25 cellular contexts compared by ENCODE assay signal in genomic region chr18:43876286-43877082, GRCh38.
A peak's percentile ranks its signal among the peaks of the same experiment; 100 is the strongest.
DNase-seq lines count a peak whose midpoint lies in the region; ATAC-seq and TF ChIP-seq lines count a peak whose summit lies in the region.
"Had no signal": no experiment of that assay in that cellular context is flagged by ENCODE, and none has a peak within 500 bp of the region (broad histone marks: within the 10 kb centered on the region; RNA-seq: fewer than 3 reads in every experiment).

No MANE protein-coding gene starts in this region.

- DNase-seq in BE2C (peak; percentile 60), SK-N-SH (peak; percentile 53), fibroblast of peridontal ligament (ENCODE audit: extremely low read depth) (peak; percentile 65), omental fat pad (ENCODE audit: low spot score) (no peak), NCI-H2227 treated with DMSO at 0.1 percent for 48 hours (lab: John Stamatoyannopoulos, UW) (no peak), SKM-1 (lab: John Stamatoyannopoulos, UW; ENCODE audit: unreplicated experiment) (no peak), MM.1S (no peak), smooth muscle cell (lab: John Stamatoyannopoulos, UW; ENCODE audit: unreplicated experiment) (no peak)
- DNase-seq: activated CD4-positive, alpha-beta T cell treated with anti-CD3 and anti-CD28 coated beads for 48 hours; activated T-cell treated with anti-CD3 and anti-CD28 coated beads, Interleukin-2, amount 50 U/mL, for 4 hours; brain microvascular endothelial cell; Caco-2; colonic mucosa; DMS79; heart left ventricle; naive thymus-derived CD8-positive, alpha-beta T cell; NCI-H2107; NCI-H510A; right lobe of liver; T-helper 17 cell had no signal

- TF ChIP-seq CTCF in BE2C (IDR thresholded peaks at IDR 0.05; ENCODE audit: low read depth, low read length), result no peak
- TF ChIP-seq CTCF in SK-N-SH (IDR thresholded peaks at IDR 0.05), result no peak
- TF ChIP-seq CTCF in omental fat pad (IDR thresholded peaks at IDR 0.05), result no peak
- TF ChIP-seq CTCF in MM.1S (IDR thresholded peaks at IDR 0.05; ENCODE audit: low read length), result no peak
- TF ChIP-seq CTCF in smooth muscle cell (IDR thresholded peaks at IDR 0.05; ENCODE audit: borderline replicate concordance, insufficient read depth, poor library complexity, severe bottlenecking), result no peak

- peak; percentile 84 to 92 for TF ChIP-seq EP300 in SK-N-SH (IDR thresholded peaks at IDR 0.05; ENCODE audit: borderline replicate concordance in 1 of 2, low read depth in 1 of 2, low read length in 1 of 2)

- peak; percentile 32 for ATAC-seq in omental fat pad (ENCODE audit: low FRiP score)
- ATAC-seq: A549; activated T-cell treated with anti-CD3 and anti-CD28 coated beads, Interleukin-2, amount 50 U/mL, for 4 hours; heart left ventricle; left lobe of liver; naive thymus-derived CD8-positive, alpha-beta T cell; right lobe of liver; T-helper 17 cell had no signal

- H4K20me1 ChIP-seq in SK-N-SH (ENCODE audit: insufficient read depth) (no peaks in the 10 kb centered on the region), MM.1S (ENCODE audit: insufficient read depth, low read length) (no peaks in the 10 kb centered on the region), smooth muscle cell (ENCODE audit: low read depth) (no peaks in the 10 kb centered on the region)

- peak overlapping the region; percentile 60 to 98 for H3K27ac ChIP-seq in SK-N-SH (ENCODE audit: low read depth in 2 of 2, low read length in 1 of 2)
- H3K27ac ChIP-seq in MM.1S (ENCODE audit: low read length), result no peak overlapping the region
- H3K27ac ChIP-seq in smooth muscle cell (ENCODE audit: low read depth), result no peak overlapping the region
- H3K27ac ChIP-seq: A549, brain microvascular endothelial cell, colonic mucosa, heart left ventricle, parathyroid adenoma, right lobe of liver, SJSA1 had no signal

- H3K9me3 ChIP-seq in BE2C, result no peaks in the 10 kb centered on the region
- no peaks in the 10 kb centered on the region for H3K9me3 ChIP-seq in SK-N-SH
- H3K9me3 ChIP-seq in MM.1S (replicated peaks; ENCODE audit: insufficient read depth, low read length), result no peaks in the 10 kb centered on the region
- no peaks in the 10 kb centered on the region for H3K9me3 ChIP-seq in smooth muscle cell (replicated peaks; ENCODE audit: low read depth)
- H3K9me3 ChIP-seq: A549, Caco-2, colonic mucosa, right lobe of liver, SJSA1, tibial nerve had no signal

- WGBS in SK-N-SH (ENCODE audit: low lambda C conversion rate), result 7% methylated on average over 7 of the region's 7 CpGs
- WGBS in smooth muscle cell (ENCODE audit: low lambda C conversion rate), result 81% methylated on average over 7 of the region's 7 CpGs

- TF ChIP-seq RAD21 in SK-N-SH (IDR thresholded peaks at IDR 0.05; ENCODE audit: low read length), result 0 out of 2 replicates have a peak, but pooled peaks have one; percentile 28

- H3K79me2 ChIP-seq in SK-N-SH (ENCODE audit: insufficient read depth) (no peaks in the 10 kb centered on the region), MM.1S (ENCODE audit: low read length) (no peaks in the 10 kb centered on the region), smooth muscle cell (ENCODE audit: low read depth) (no peaks in the 10 kb centered on the region)
- H3K79me2 ChIP-seq: parathyroid adenoma had no signal

- POLR2A ChIA-PET in SK-N-SH (lab: Yijun Ruan, JAX), result no interaction called here

- H3K4me3 ChIP-seq in BE2C (ENCODE audit: low read depth, low read length) (peak overlapping the region; percentile 25), SK-N-SH (ENCODE audit: low read depth in 2 of 2, low read length in 1 of 2) (peak overlapping the region in 1 of 2 experiments; percentile 21; a peak in 1 of 4 replicates), MM.1S (ENCODE audit: low read length) (no peak overlapping the region), smooth muscle cell (no peak overlapping the region)
- H3K4me3 ChIP-seq: A549, colonic mucosa, heart left ventricle, right lobe of liver, SJSA1, tibial nerve had no signal

- H3K4me2 ChIP-seq in SK-N-SH (peak overlapping the region; percentile 55; the same call in 1 of the 2 replicates), MM.1S (ENCODE audit: low read depth, low read length) (no peak overlapping the region), smooth muscle cell (no peak overlapping the region)
- H3K4me2 ChIP-seq: A549 had no signal

- H3K4me1 ChIP-seq in BE2C (peaks cover 5% of the 10 kb centered on the region; the same call in 1 of the 2 replicates), SK-N-SH (ENCODE audit: control insufficient read depth in 1 of 2, insufficient read depth in 2 of 2, low read depth in 1 of 2, low read length in 1 of 2) (peaks cover 15 to 31% of the 10 kb centered on the region in 2 experiments; a peak in 3 of 4 replicates), MM.1S (ENCODE audit: low read length) (no peaks in the 10 kb centered on the region), smooth muscle cell (ENCODE audit: low read depth) (no peaks in the 10 kb centered on the region)
- H3K4me1 ChIP-seq: A549, Caco-2, colonic mucosa, heart left ventricle, parathyroid adenoma, right lobe of liver, SJSA1 had no signal

- H3K9me2 ChIP-seq in SK-N-SH, result no peaks in the 10 kb centered on the region
- no peaks in the 10 kb centered on the region for H3K9me2 ChIP-seq in MM.1S (replicated peaks; ENCODE audit: insufficient read depth, low read length)

- H3K27me3 ChIP-seq in BE2C, result no peaks in the 10 kb centered on the region
- H3K27me3 ChIP-seq in SK-N-SH (ENCODE audit: insufficient read depth), result no peaks in the 10 kb centered on the region
- H3K27me3 ChIP-seq in MM.1S (replicated peaks; ENCODE audit: insufficient read depth, low read length), result no peaks in the 10 kb centered on the region
- no peaks in the 10 kb centered on the region for H3K27me3 ChIP-seq in smooth muscle cell (ENCODE audit: low read depth)
- H3K27me3 ChIP-seq: brain microvascular endothelial cell, colonic mucosa, heart left ventricle, right lobe of liver, SJSA1, tibial nerve had no signal

- CTCF ChIA-PET in SK-N-SH (lab: Yijun Ruan, JAX), result interaction anchor here (0.5 to 1.4 kb wide), 4 partner anchors 10 to 438 kb away, joined by 3 read pairs; no protein-coding TSS in a partner anchor

- H3F3A ChIP-seq in SK-N-SH (replicated peaks; ENCODE audit: insufficient read depth) (peaks cover 9% of the 10 kb centered on the region), MM.1S (ENCODE audit: insufficient read depth, low read length) (no peaks in the 10 kb centered on the region), smooth muscle cell (ENCODE audit: low read depth) (no peaks in the 10 kb centered on the region)

- H3K36me3 ChIP-seq in BE2C, result no peaks in the 10 kb centered on the region
- no peaks in the 10 kb centered on the region for H3K36me3 ChIP-seq in SK-N-SH (replicated peaks in 1 of 2; ENCODE audit: control insufficient read depth in 1 of 2, insufficient read depth in 2 of 2, low read length in 1 of 2)
- H3K36me3 ChIP-seq in MM.1S (replicated peaks; ENCODE audit: insufficient read depth, low read length), result no peaks in the 10 kb centered on the region
- H3K36me3 ChIP-seq in smooth muscle cell (ENCODE audit: low read depth), result no peaks in the 10 kb centered on the region
- H3K36me3 ChIP-seq: brain microvascular endothelial cell, colonic mucosa, heart left ventricle, right lobe of liver, SJSA1, tibial nerve had no signal

- H3K9ac ChIP-seq in SK-N-SH (no peak overlapping the region), MM.1S (ENCODE audit: low read length) (no peak overlapping the region), smooth muscle cell (ENCODE audit: low read depth) (no peak overlapping the region)
- H3K9ac ChIP-seq: parathyroid adenoma had no signal

- H2AFZ ChIP-seq in SK-N-SH (ENCODE audit: low read depth), result peak overlapping the region; percentile 50; the same call in 1 of the 2 replicates
- H2AFZ ChIP-seq in MM.1S (ENCODE audit: low read length), result no peak overlapping the region
- H2AFZ ChIP-seq in smooth muscle cell (ENCODE audit: low read depth), result no peak overlapping the region
- H2AFZ ChIP-seq: parathyroid adenoma had no signal

TF ChIP-seq in SK-N-SH, 30 proteins besides CTCF, POLR2A, EP300 and RAD21 (continues in another document):
- no peak for TF ChIP-seq YY1 (IDR thresholded peaks at IDR 0.05; ENCODE audit: low read depth)
- 0 out of 2 replicates have a peak, but pooled peaks have one; percentile 44 for TF ChIP-seq MXI1 (IDR thresholded peaks at IDR 0.05; ENCODE audit: low read depth, low read length)
- peak; percentile 80 for TF ChIP-seq NFIC (IDR thresholded peaks at IDR 0.05; ENCODE audit: borderline replicate concordance)
- peak; percentile 78 for TF ChIP-seq FOXJ3 (CRISPR knock-in tag; IDR thresholded peaks at IDR 0.05)
- no peak; the same call in 1 of the 2 replicates for TF ChIP-seq RXRA (IDR thresholded peaks at IDR 0.05; ENCODE audit: borderline replicate concordance, low read depth)
- TF ChIP-seq IRF3 (IDR thresholded peaks at IDR 0.05; ENCODE audit: low read depth, low read length), result no peak
- TF ChIP-seq SIN3A (IDR thresholded peaks at IDR 0.05; ENCODE audit: borderline replicate concordance, low read depth, low read length), result no peak
- TF ChIP-seq TAF1 (IDR thresholded peaks at IDR 0.05; ENCODE audit: borderline replicate concordance, low read depth, low read length), result no peak
- no peak for TF ChIP-seq EZH2phosphoT487 (IDR thresholded peaks at IDR 0.05; ENCODE audit: borderline replicate concordance, low read depth)
- peak; percentile 51; the same call in 1 of the 2 replicates for TF ChIP-seq POLR2AphosphoS5 (IDR thresholded peaks at IDR 0.05; ENCODE audit: low read depth, low read length)
- TF ChIP-seq TEAD4 (IDR thresholded peaks at IDR 0.05; ENCODE audit: borderline replicate concordance, insufficient read depth), result peak; percentile 70
- TF ChIP-seq CHD2 (IDR thresholded peaks at IDR 0.05; ENCODE audit: low read length, partially characterized antibody), result peak; percentile 82
- TF ChIP-seq RFX5 (IDR thresholded peaks at IDR 0.05; ENCODE audit: low read length), result no peak

Comparison
In these comparisons a context has a peak if more than half of its experiments do, and no peak if none do; other contexts are left out.
1. DNase-seq: peak in BE2C (single experiment), SK-N-SH (single experiment) and fibroblast of peridontal ligament (single experiment); none in omental fat pad (single experiment), NCI-H2227 treated with DMSO at 0.1 percent for 48 hours (single experiment), SKM-1 (single experiment), MM.1S (single experiment) and smooth muscle cell (single experiment).
2. H3K27ac ChIP-seq: peak in SK-N-SH (2 of 2); none in MM.1S (single experiment) and smooth muscle cell (single experiment).